19 cellular contexts compared by ENCODE assay signal in genomic region chr17:2500446-2500845, GRCh38. TPM values are rescaled to one million over a fixed set of nuclear protein-coding genes. Genes with fewer than 3 reads are reported as not detected.
DNase-seq lines count a peak whose midpoint lies in the region; ATAC-seq and TF ChIP-seq lines count a peak whose summit lies in the region.
"Had no signal": no experiment of that assay in that cellular context is flagged by ENCODE, and none has a peak within 500 bp of the region (broad histone marks: within the 10 kb centered on the region; RNA-seq: fewer than 3 reads in every experiment).

No MANE protein-coding gene starts in this region.

- H3K27ac ChIP-seq in mammary epithelial cell (ENCODE audit: insufficient read depth, low read depth, low read length) (no peak overlapping the region), breast epithelium (no peak overlapping the region), spleen (no peak overlapping the region)
- H3K27ac ChIP-seq: 22Rv1; BLaER1 treated with 17β-estradiol and CSF1 and Interleukin-3, amounts not matched to agents 10 nM and 100 nM; PC-9 had no signal

- WGBS in mammary epithelial cell (ENCODE audit: low coverage, missing lambda C conversion rate), result 80% methylated on average over 8 of the region's 8 CpGs
- WGBS in spleen, 5 donors, result 79 to 88% (median 81%) methylated on average over 8 of the region's 8 CpGs

- BruUV-seq in mammary epithelial cell (replicated peaks; lab: Mats Ljungman, UMichigan), result no TSS peak

- no peaks in the 10 kb centered on the region for H3K9me3 ChIP-seq in mammary epithelial cell (replicated peaks; ENCODE audit: insufficient read depth, low read length)
- no peaks in the 10 kb centered on the region for H3K9me3 ChIP-seq in breast epithelium
- H3K9me3 ChIP-seq in spleen, result no peaks in the 10 kb centered on the region

- dilution Hi-C loops in mammary epithelial cell (cut with HindIII; ENCODE audit: low sequenced_read_pairs), result no loop called here

- TF ChIP-seq CTCF in mammary epithelial cell (conservative IDR thresholded peaks at IDR 0.05 in 1 of 2, IDR thresholded peaks at IDR 0.05 in 1 of 2; ENCODE audit: extremely low read depth in 1 of 2, insufficient read depth in 1 of 2, low read depth in 1 of 2, low read length in 2 of 2) (no peak), breast epithelium (IDR thresholded peaks at IDR 0.05) (no peak), spleen (IDR thresholded peaks at IDR 0.05 in 8 of 11, conservative IDR thresholded peaks at IDR 0.05 in 3 of 11) (no peak)

- H3K4me1 ChIP-seq in mammary epithelial cell (ENCODE audit: insufficient read depth, low read length), result no peaks in the 10 kb centered on the region
- H3K4me1 ChIP-seq in breast epithelium, result no peaks in the 10 kb centered on the region
- peaks cover 0 to 23% (median 0%) of the 10 kb centered on the region in 6 donors for H3K4me1 ChIP-seq in spleen

- TF ChIP-seq POLR2A in breast epithelium (IDR thresholded peaks at IDR 0.05), result no peak
- no peak for TF ChIP-seq POLR2A in spleen (IDR thresholded peaks at IDR 0.05)

- H2AFZ ChIP-seq in mammary epithelial cell (ENCODE audit: low read depth, low read length), result no peak overlapping the region
- H2AFZ ChIP-seq: PC-9 had no signal

- CTCF ChIA-PET in mammary epithelial cell (lab: Charles Lee; ENCODE audit: low non-redundant PET), result no interaction called here

- H3K36me3 ChIP-seq in mammary epithelial cell (ENCODE audit: insufficient read depth, low read length) (peaks cover 4% of the 10 kb centered on the region), breast epithelium (no peaks in the 10 kb centered on the region), spleen (peaks cover 4 to 71% (median 35%) of the 10 kb centered on the region in 6 donors)

- DNase-seq in mammary epithelial cell (peak; percentile 22), breast epithelium (ENCODE audit: low spot score in 2 of 2) (no peak), dermis microvascular lymphatic vessel endothelial cell (ENCODE audit: low read depth in 2 of 2) (peak; percentile 24 to 75), kidney tubule cell (ENCODE audit: low spot score) (peak; percentile 59), spleen (no peak), NCI-H2029 treated with DMSO at 0.1 percent for 48 hours (lab: John Stamatoyannopoulos, UW) (no peak), NCI-H146 (lab: John Stamatoyannopoulos, UW) (no peak)
- DNase-seq: Calu3, DMS153, Kasumi-1, NCI-H1694 treated with DMSO at 0.1 percent for 48 hours, NCI-H748 treated with DMSO at 0.1 percent for 48 hours, PC-9, RPMI8226, SHP77 had no signal

- no peaks in the 10 kb centered on the region for H3K27me3 ChIP-seq in mammary epithelial cell (ENCODE audit: insufficient read depth, low read length)
- H3K27me3 ChIP-seq in breast epithelium, result no peaks in the 10 kb centered on the region
- H3K27me3 ChIP-seq in spleen (replicated peaks in 1 of 7), result no peaks in the 10 kb centered on the region
- H3K27me3 ChIP-seq: BLaER1 treated with 17β-estradiol and CSF1 and Interleukin-3, amounts not matched to agents 10 nM and 100 nM had no signal

- intact Hi-C loops in mammary epithelial cell (cut with micrococcal nuclease) (no loop called here), breast epithelium (cut with DNase I; ENCODE audit: low total_unique reads) (no loop called here), spleen (cut with DNase I; ENCODE audit: low total_unique reads) (no loop called here)

- H3K79me2 ChIP-seq in mammary epithelial cell (ENCODE audit: insufficient read depth, low read length), result peaks cover 48% of the 10 kb centered on the region

- in situ Hi-C loops in mammary epithelial cell (cut with MboI; ENCODE audit: low sequenced_read_pairs in 2 of 2), result no loop called here

- H3K4me2 ChIP-seq in mammary epithelial cell (ENCODE audit: insufficient read depth, low read depth, low read length), result no peak overlapping the region
- H3K4me2 ChIP-seq: BLaER1 treated with 17β-estradiol and CSF1 and Interleukin-3, amounts not matched to agents 10 nM and 100 nM; PC-9 had no signal

- ATAC-seq in HG03354 (IDR thresholded peaks at IDR 0.05; ENCODE audit: poor library complexity, severe bottlenecking, unreplicated experiment), result no peak
- ATAC-seq: CD8-positive, alpha-beta T cell had no signal

- H3K9ac ChIP-seq in mammary epithelial cell (ENCODE audit: insufficient read depth, low read length), result no peak overlapping the region
- H3K9ac ChIP-seq: BLaER1 treated with 17β-estradiol and CSF1 and Interleukin-3, amounts not matched to agents 10 nM and 100 nM had no signal

- no peaks in the 10 kb centered on the region for H4K20me1 ChIP-seq in mammary epithelial cell (ENCODE audit: insufficient read depth, low read length)

- H3K4me3 ChIP-seq in mammary epithelial cell (replicated peaks in 1 of 3; ENCODE audit: insufficient read depth in 1 of 3, low read depth in 2 of 3, low read length in 3 of 3) (no peak overlapping the region), breast epithelium (no peak overlapping the region), spleen (no peak overlapping the region)
- H3K4me3 ChIP-seq: BLaER1 treated with 17β-estradiol and CSF1 and Interleukin-3, amounts not matched to agents 10 nM and 100 nM; PC-9 had no signal

RNA-seq across cellular contexts. Expression of gene METTL16, which starts 11.2 kb away (rescaled TPM):
- total RNA-seq in mammary epithelial cell (10 to 100 TPM; 15.2 to 28.0 TPM), breast epithelium (10 to 100 TPM; 25.6 to 46.4 (median 26.9) TPM), dermis microvascular lymphatic vessel endothelial cell (9.1 TPM in 2 replicates), spleen (10 to 100 TPM; 20.1 to 38.2 (median 34.6) TPM)
- polyA plus RNA-seq in mammary epithelial cell (13.5 TPM), spleen (10 to 100 TPM; 17.1 to 25.4 (median 22.8) TPM)
- 29.0 TPM for polyA minus RNA-seq in mammary epithelial cell

Comparison
In these comparisons a context has a peak if more than half of its experiments do, and no peak if none do; other contexts are left out.
1. DNase-seq: peak in mammary epithelial cell (single experiment), dermis microvascular lymphatic vessel endothelial cell (2 of 2) and kidney tubule cell (single experiment); none in breast epithelium (0 of 2), spleen (single experiment), NCI-H2029 treated with DMSO at 0.1 percent for 48 hours (single experiment) and NCI-H146 (single experiment).